Comparison of ENCODE assay signal across 24 cellular contexts in the genomic region with DNA sequence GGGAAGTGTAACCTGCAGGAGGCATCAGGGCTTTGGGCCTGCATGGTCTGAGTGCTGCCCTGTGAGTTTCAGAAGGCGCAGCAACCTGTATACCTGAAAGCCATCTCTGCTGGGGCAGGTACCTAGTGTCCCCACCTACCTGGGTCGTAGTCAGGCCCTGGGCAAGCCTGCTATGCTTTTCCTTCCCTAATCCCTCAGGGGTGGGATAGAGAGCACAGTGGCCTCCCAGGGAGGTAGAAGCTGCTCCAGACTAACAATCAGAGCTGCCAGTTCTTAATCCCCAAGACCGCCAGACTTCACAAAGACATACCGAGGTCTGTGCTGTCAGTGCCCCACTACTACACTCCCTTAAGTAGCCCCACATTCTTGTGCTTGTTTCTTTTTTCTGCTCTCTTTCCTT. TPM values are rescaled to one million over a fixed set of nuclear protein-coding genes. Genes with fewer than 3 reads are reported as not detected.
A peak's percentile ranks its signal among the peaks of the same experiment; 100 is the strongest.
DNase-seq lines count a peak whose midpoint lies in the region; ATAC-seq, FAIRE-seq and TF ChIP-seq lines count a peak whose summit lies in the region.
"Had no signal": no experiment of that assay in that cellular context is flagged by ENCODE, and none has a peak within 500 bp of the region (broad histone marks: within the 10 kb centered on the region; RNA-seq: fewer than 3 reads in every experiment).

No MANE protein-coding gene starts in this region.

- peak overlapping the region; percentile 29 for H2AK5ac ChIP-seq in trophoblast cell (ENCODE audit: low read length)

- no peaks in the 10 kb centered on the region for H3K4me1 Mint-ChIP-seq in glutamatergic neuron (ENCODE audit: low read depth, unreplicated experiment)

- peaks cover 10% of the 10 kb centered on the region; the same call in 1 of the 2 replicates for H3F3A ChIP-seq in Loucy (ENCODE audit: low read depth)

- H3K27ac ChIP-seq in trophoblast cell (ENCODE audit: low read depth, low read length): no peak overlapping the region
- H3K27ac ChIP-seq: colonic mucosa, ovary had no signal

- no peak overlapping the region for H3K14ac ChIP-seq in trophoblast cell (ENCODE audit: low read length)

- H2BK5ac ChIP-seq in trophoblast cell (ENCODE audit: low read depth, low read length, poor library complexity): no peak overlapping the region

- H2BK12ac ChIP-seq in trophoblast cell (ENCODE audit: low read length): no peak overlapping the region

- H3K23ac ChIP-seq in trophoblast cell (ENCODE audit: low read length): no peak overlapping the region

- FAIRE-seq in GM12891 (lab: Jason Lieb, UNC): peak; percentile 31
- FAIRE-seq: D721Med, HTR-8/SVneo had no signal

- DNase-seq in GM12891 (ENCODE audit: insufficient read length, low spot score) (no peak), iPS DF 4.7 (ENCODE audit: extremely low read depth, low spot score) (peak; percentile 25), trophoblast cell (no peak), glutamatergic neuron (no peak), SKM-1 (lab: John Stamatoyannopoulos, UW; ENCODE audit: unreplicated experiment) (no peak)
- DNase-seq: activated B cell treated with CpG ODN at 0.5 μM for 24 hours; activated CD8-positive, alpha-beta T cell treated with anti-CD3 and anti-CD28 coated beads, Interleukin-2, amount 10 ng/mL, durations not matched to agents 7 days and 5 days; activated naive CD4-positive, alpha-beta T cell treated with anti-CD3 and anti-CD28 coated beads, Interleukin-2, amount 50 U/mL, for 16 hours; activated T-cell treated with anti-CD3 and anti-CD28 coated beads, Interleukin-2, amount 50 U/mL, for 4 hours; colonic mucosa; hypothalamus; MM.1S; NCI-H1694; NK-92 treated with Interleukin-12 subunit alpha and Interleukin-12 subunit beta, amount 100 ng/mL, for 24 hours; ovary; SHP77; sigmoid colon; stimulated activated CD4-positive, alpha-beta T cell treated with anti-CD3 and anti-CD28 coated beads, Interleukin-1b, Interleukin-23, amount 100 ng/mL, for 48 hours; stimulated activated naive CD8-positive, alpha-beta T cell treated with anti-CD3 and anti-CD28 coated beads, Interleukin-15, amount 100 ng/mL, for 72 hours had no signal

- H3K9me3 ChIP-seq in Loucy (ENCODE audit: insufficient read depth, low read depth, low read length) (peaks cover 15% of the 10 kb centered on the region; the same call in 1 of the 2 replicates), trophoblast cell (ENCODE audit: insufficient read depth, low read depth, low read length) (no peaks in the 10 kb centered on the region)
- H3K9me3 ChIP-seq: colonic mucosa had no signal

- H3K4me3 ChIP-seq in Loucy (ENCODE audit: low read length, poor library complexity, severe bottlenecking) (no peak overlapping the region), trophoblast cell (ENCODE audit: low read depth, low read length) (no peak overlapping the region)
- H3K4me3 ChIP-seq: colonic mucosa, ovary, sigmoid colon had no signal

- H3K27me3 ChIP-seq in Loucy (ENCODE audit: insufficient read depth, low read length, poor library complexity, severe bottlenecking) (no peaks in the 10 kb centered on the region), trophoblast cell (ENCODE audit: insufficient read depth, low read length) (no peaks in the 10 kb centered on the region)
- H3K27me3 ChIP-seq: colonic mucosa, ovary, sigmoid colon had no signal

- H4K12ac ChIP-seq in trophoblast cell (ENCODE audit: low read depth, low read length): no peak overlapping the region

- H3K36me3 ChIP-seq in Loucy (ENCODE audit: insufficient read depth, low read length) (peaks cover 63% of the 10 kb centered on the region), trophoblast cell (ENCODE audit: control insufficient read depth in 1 of 2, insufficient read depth in 2 of 2, low read length in 2 of 2) (peaks cover 3 to 4% of the 10 kb centered on the region in 2 experiments)
- H3K36me3 ChIP-seq: colonic mucosa, ovary had no signal

- peaks cover 92% of the 10 kb centered on the region for H4K20me1 ChIP-seq in Loucy (ENCODE audit: insufficient read depth, low read length, poor library complexity, severe bottlenecking)

- H3K18ac ChIP-seq in trophoblast cell (ENCODE audit: low read length): peak overlapping the region; percentile 3

- peak overlapping the region; percentile 27 for H3K4ac ChIP-seq in trophoblast cell (ENCODE audit: low read depth, low read length)

- no peak overlapping the region for H3K4me3 Mint-ChIP-seq in glutamatergic neuron (ENCODE audit: unreplicated experiment)
- H3K4me3 Mint-ChIP-seq: activated B cell treated with CpG ODN at 0.5 μM for 24 hours; activated CD8-positive, alpha-beta T cell treated with anti-CD3 and anti-CD28 coated beads, Interleukin-2, amount 10 ng/mL, durations not matched to agents 7 days and 5 days; activated T-cell treated with anti-CD3 and anti-CD28 coated beads, Interleukin-2, amount 50 U/mL, for 4 hours; stimulated activated naive CD8-positive, alpha-beta T cell treated with anti-CD3 and anti-CD28 coated beads, Interleukin-15, amount 100 ng/mL, for 72 hours; T-helper 1 cell treated with Interleukin-12 subunit alpha and Interleukin-12 subunit beta and Interleukin-4 antibody, amounts not matched to agents 30 μg/mL and 1 μg/mL, for 36 hours had no signal

- H3K79me1 ChIP-seq in trophoblast cell (ENCODE audit: low read length): no peaks in the 10 kb centered on the region

- ATAC-seq in activated CD4-positive, CD25-positive, alpha-beta regulatory T cell treated with anti-CD3 and anti-CD28 coated beads, Interleukin-2, amount 50 U/mL, for 24 hours: no peak
- ATAC-seq: activated CD8-positive, alpha-beta T cell treated with anti-CD3 and anti-CD28 coated beads, Interleukin-2, amount 10 ng/mL, durations not matched to agents 7 days and 5 days; activated T-cell treated with anti-CD3 and anti-CD28 coated beads, Interleukin-2, amount 50 U/mL, for 4 hours; stimulated activated naive CD8-positive, alpha-beta T cell treated with anti-CD3 and anti-CD28 coated beads, Interleukin-15, amount 100 ng/mL, for 72 hours had no signal

- H4K91ac ChIP-seq in trophoblast cell (ENCODE audit: low read depth, low read length): no peak overlapping the region

- H3K27ac Mint-ChIP-seq in glutamatergic neuron (ENCODE audit: unreplicated experiment): no peak overlapping the region
- H3K27ac Mint-ChIP-seq: activated CD8-positive, alpha-beta T cell treated with anti-CD3 and anti-CD28 coated beads, Interleukin-2, amount 10 ng/mL, durations not matched to agents 7 days and 5 days; stimulated activated naive CD8-positive, alpha-beta T cell treated with anti-CD3 and anti-CD28 coated beads, Interleukin-15, amount 100 ng/mL, for 72 hours; T-helper 1 cell treated with Interleukin-12 subunit alpha and Interleukin-12 subunit beta and Interleukin-4 antibody, amounts not matched to agents 30 μg/mL and 1 μg/mL, for 36 hours had no signal

- peaks cover 100% of the 10 kb centered on the region for H3K79me2 ChIP-seq in Loucy (ENCODE audit: insufficient read depth, low read length)
- peaks cover 5% of the 10 kb centered on the region for H3K79me2 ChIP-seq in trophoblast cell (ENCODE audit: control insufficient read depth, insufficient read depth, low read length, poor library complexity)

- H3K36me3 Mint-ChIP-seq in glutamatergic neuron (ENCODE audit: unreplicated experiment): peaks cover 19% of the 10 kb centered on the region

- peaks cover 8% of the 10 kb centered on the region for H3K9me3 Mint-ChIP-seq in glutamatergic neuron (ENCODE audit: unreplicated experiment)

- peaks cover 6% of the 10 kb centered on the region for H3K27me3 Mint-ChIP-seq in glutamatergic neuron (ENCODE audit: unreplicated experiment)
- H3K27me3 Mint-ChIP-seq: activated B cell treated with CpG ODN at 0.5 μM for 24 hours; stimulated activated naive CD8-positive, alpha-beta T cell treated with anti-CD3 and anti-CD28 coated beads, Interleukin-15, amount 100 ng/mL, for 72 hours had no signal

- H3K4me1 ChIP-seq in Loucy (ENCODE audit: insufficient read depth, low read length, poor library complexity, severe bottlenecking): peaks cover 46% of the 10 kb centered on the region
- peaks cover 0 to 6% of the 10 kb centered on the region in 2 experiments for H3K4me1 ChIP-seq in trophoblast cell (ENCODE audit: control insufficient read depth in 1 of 2, insufficient read depth in 2 of 2, low read length in 2 of 2)
- H3K4me1 ChIP-seq: colonic mucosa had no signal

- H3K9ac ChIP-seq in Loucy (ENCODE audit: low read depth, low read length, poor library complexity, severe bottlenecking) (peak overlapping the region; percentile 5), trophoblast cell (ENCODE audit: low read length) (no peak overlapping the region)

- no peak overlapping the region for H2BK120ac ChIP-seq in trophoblast cell (ENCODE audit: insufficient read depth, low read length, poor library complexity)

- H3K4me2 ChIP-seq in Loucy (ENCODE audit: low read depth, low read length, poor library complexity, severe bottlenecking) (peak overlapping the region; percentile 72), trophoblast cell (ENCODE audit: low read length) (no peak overlapping the region)

- H3K9me2 ChIP-seq in Loucy (replicated peaks; ENCODE audit: low read depth, low read length): no peaks in the 10 kb centered on the region

- no CpG with 5 or more reads among the region's 4 CpGs for WGBS in trophoblast cell (ENCODE audit: extremely low coverage, insufficient coverage, insufficient read length)

- no peak overlapping the region for H4K8ac ChIP-seq in trophoblast cell (ENCODE audit: low read depth, low read length)

- TF ChIP-seq CTCF in Loucy (conservative IDR thresholded peaks at IDR 0.05; ENCODE audit: low read length) (no peak), glutamatergic neuron (IDR thresholded peaks at IDR 0.05; ENCODE audit: partially characterized antibody, unreplicated experiment) (no peak)

- H2AFZ ChIP-seq in Loucy (ENCODE audit: low read length) (no peak overlapping the region), trophoblast cell (ENCODE audit: insufficient read depth, low read length, poor library complexity) (no peak overlapping the region)

- TF ChIP-seq POLR2A in GM12891 (IDR thresholded peaks at IDR 0.05; ENCODE audit: low read depth, low read length): no peak

TF ChIP-seq in GM12891, 5 proteins besides CTCF, POLR2A, EP300 and RAD21:
- TF ChIP-seq POLR2AphosphoS5 (IDR thresholded peaks at IDR 0.05; ENCODE audit: low read depth, low read length) (no peak), SPI1 (IDR thresholded peaks at IDR 0.05; ENCODE audit: low read depth, low read length) (no peak), POU2F2 (IDR thresholded peaks at IDR 0.05; ENCODE audit: low read depth, low read length) (no peak), PAX5 (IDR thresholded peaks at IDR 0.05; ENCODE audit: insufficient read depth, low read length, severe bottlenecking) (no peak), TAF1 (IDR thresholded peaks at IDR 0.05; ENCODE audit: low read depth, low read length) (no peak)

RNA-seq across cellular contexts. Expression of gene PTEN, which starts 52.0 kb away (rescaled TPM):
- polyA plus RNA-seq in GM12891 (2012; ENCODE audit: low read depth, missing spikeins): 70.9 TPM
- 52.1 and 54.8 TPM in 2 replicates for polyA plus RNA-seq in trophoblast cell (2013)
- 61.2 TPM for total RNA-seq in glutamatergic neuron (ENCODE audit: unreplicated experiment)

RNA-seq across cellular contexts. Expression of gene KLLN, which starts 52.1 kb away (rescaled TPM):
- polyA plus RNA-seq in GM12891 (2012; ENCODE audit: low read depth, missing spikeins): 1.0 TPM
- 0.42 and 0.49 TPM in 2 replicates for polyA plus RNA-seq in trophoblast cell (2013)
- 0.27 TPM for total RNA-seq in glutamatergic neuron (ENCODE audit: unreplicated experiment)
